ENCODE assay signal across 19 cellular contexts in genomic region chr1:202564958-202565497, GRCh38.
DNase-seq lines count a peak whose midpoint lies in the region; FAIRE-seq and TF ChIP-seq lines count a peak whose summit lies in the region.
"Had no signal": no experiment of that assay in that cellular context is flagged by ENCODE, and none has a peak within 500 bp of the region (broad histone marks: within the 10 kb centered on the region; RNA-seq: fewer than 3 reads in every experiment).

No MANE protein-coding gene starts in this region.

- no peak overlapping the region for H3K4me3 Mint-ChIP-seq in CD14-positive monocyte
- H3K4me3 Mint-ChIP-seq: activated CD8-positive, alpha-beta memory T cell treated with anti-CD3 and anti-CD28 coated beads, Interleukin-2, amount 10 ng/mL, durations not matched to agents 7 days and 5 days; naive thymus-derived CD8-positive, alpha-beta T cell; stimulated activated naive CD8-positive, alpha-beta T cell treated with anti-CD3 and anti-CD28 coated beads, Interleukin-15, Interleukin-2, amounts not matched to agents 100 ng/mL and 50 ng/mL, for 24 hours; T-helper 2 cell treated with Interferon-gamma antibody and Interleukin-4, amounts not matched to agents 5 μg/mL and 100 μg/mL, for 36 hours had no signal

- no peak overlapping the region for H3K27ac Mint-ChIP-seq in CD14-positive monocyte
- H3K27ac Mint-ChIP-seq: activated CD8-positive, alpha-beta memory T cell treated with anti-CD3 and anti-CD28 coated beads, Interleukin-2, amount 10 ng/mL, durations not matched to agents 7 days and 5 days; T-helper 2 cell treated with Interferon-gamma antibody and Interleukin-4, amounts not matched to agents 5 μg/mL and 100 μg/mL, for 36 hours had no signal

- H3K4me3 ChIP-seq in muscle layer of duodenum (ENCODE audit: low read depth in 1 of 2, low read length in 2 of 2) (no peak overlapping the region), subcutaneous abdominal adipose tissue (ENCODE audit: low read depth in 1 of 5, low read length in 5 of 5) (no peak overlapping the region)
- H3K4me3 ChIP-seq: SJSA1 had no signal

- TF ChIP-seq CTCF in VCaP (conservative IDR thresholded peaks at IDR 0.05) = no peak
- TF ChIP-seq CTCF in D721Med (IDR thresholded peaks at IDR 0.05; ENCODE audit: insufficient read depth, missing control alignments) = no peak
- no peak for TF ChIP-seq CTCF in CD14-positive monocyte (IDR thresholded peaks at IDR 0.05)

- DNase-seq in GM18507 (ENCODE audit: extremely low spot score, insufficient read length, low read depth) = no peak
- DNase-seq in anterior cingulate cortex (lab: John Stamatoyannopoulos, UW) = no peak
- no peak for DNase-seq in activated T-cell treated with anti-CD3 and anti-CD28 coated beads, Interleukin-2, amount 50 U/mL, for 48 hours
- DNase-seq in D721Med (ENCODE audit: insufficient read length, low spot score) = no peak
- no peak for DNase-seq in CD14-positive monocyte (ENCODE audit: low spot score)
- DNase-seq: activated CD8-positive, alpha-beta memory T cell treated with anti-CD3 and anti-CD28 coated beads, Interleukin-2, amount 10 ng/mL, durations not matched to agents 7 days and 5 days; Caco-2; central memory CD4-positive, alpha-beta T cell; mammary epithelial cell; naive thymus-derived CD8-positive, alpha-beta T cell; NCI-H1105; NCI-H2081 treated with DMSO at 0.1 percent for 48 hours; NCI-H526 treated with DMSO at 0.1 percent for 48 hours had no signal

- no peaks in the 10 kb centered on the region for H3K27me3 ChIP-seq in muscle layer of duodenum (ENCODE audit: low read depth, low read length)
- no peaks in the 10 kb centered on the region for H3K27me3 ChIP-seq in subcutaneous abdominal adipose tissue (ENCODE audit: control insufficient read depth in 5 of 5, insufficient read depth in 4 of 5, low read length in 5 of 5)
- H3K27me3 ChIP-seq: SJSA1 had no signal

- H3K27me3 Mint-ChIP-seq in CD14-positive monocyte (ENCODE audit: low read depth in 3 of 3) = peaks cover 4 to 21% (median 12%) of the 10 kb centered on the region in 3 donors
- H3K27me3 Mint-ChIP-seq: activated CD8-positive, alpha-beta memory T cell treated with anti-CD3 and anti-CD28 coated beads, Interleukin-2, amount 10 ng/mL, durations not matched to agents 7 days and 5 days; naive thymus-derived CD8-positive, alpha-beta T cell; stimulated activated naive CD8-positive, alpha-beta T cell treated with anti-CD3 and anti-CD28 coated beads, Interleukin-15, Interleukin-2, amounts not matched to agents 100 ng/mL and 50 ng/mL, for 24 hours had no signal

- H3K4me1 ChIP-seq in muscle layer of duodenum (ENCODE audit: control insufficient read depth in 1 of 2, insufficient read depth in 2 of 2, low read length in 2 of 2) (peaks cover 14 to 67% of the 10 kb centered on the region in 2 donors), subcutaneous abdominal adipose tissue (ENCODE audit: control insufficient read depth in 5 of 5, insufficient read depth in 5 of 5, low read length in 5 of 5) (peaks cover 0 to 63% (median 45%) of the 10 kb centered on the region in 5 donors)

- FAIRE-seq in GM18507 (lab: Jason Lieb, UNC) (peak; percentile 55), D721Med (lab: Jason Lieb, UNC) (no peak)

- peak overlapping the region; percentile 97 for H3K27ac ChIP-seq in VCaP
- peak overlapping the region; percentile 65 for H3K27ac ChIP-seq in muscle layer of duodenum (ENCODE audit: low read length)
- H3K27ac ChIP-seq in subcutaneous abdominal adipose tissue (ENCODE audit: low read depth, low read length) = peak overlapping the region; percentile 74

- no peaks in the 10 kb centered on the region for H3K9me3 Mint-ChIP-seq in CD14-positive monocyte
- H3K9me3 Mint-ChIP-seq: naive thymus-derived CD8-positive, alpha-beta T cell; stimulated activated naive CD8-positive, alpha-beta T cell treated with anti-CD3 and anti-CD28 coated beads, Interleukin-15, Interleukin-2, amounts not matched to agents 100 ng/mL and 50 ng/mL, for 24 hours; T-helper 2 cell treated with Interferon-gamma antibody and Interleukin-4, amounts not matched to agents 5 μg/mL and 100 μg/mL, for 36 hours had no signal

- intact Hi-C loops in CD14-positive monocyte (cut with micrococcal nuclease) = loop anchor here in 1 of 2 donors (10.0 kb wide), 1 partner anchor 50 kb away; no protein-coding TSS in a partner anchor

- no peak overlapping the region for H3K9ac ChIP-seq in subcutaneous abdominal adipose tissue (ENCODE audit: low read length in 5 of 5)

- no peaks in the 10 kb centered on the region for H3K9me3 ChIP-seq in muscle layer of duodenum (ENCODE audit: control insufficient read depth in 1 of 2, low read length in 2 of 2)
- no peaks in the 10 kb centered on the region for H3K9me3 ChIP-seq in subcutaneous abdominal adipose tissue (ENCODE audit: control insufficient read depth in 5 of 5, low read length in 5 of 5)
- H3K9me3 ChIP-seq: Caco-2, SJSA1 had no signal

- peaks cover 40 to 45% of the 10 kb centered on the region in 2 donors for H3K36me3 ChIP-seq in muscle layer of duodenum (ENCODE audit: control insufficient read depth in 1 of 2, insufficient read depth in 2 of 2, low read length in 2 of 2)
- H3K36me3 ChIP-seq in subcutaneous abdominal adipose tissue (ENCODE audit: control insufficient read depth in 5 of 5, insufficient read depth in 5 of 5, low read length in 5 of 5) = peaks cover 0 to 32% (median 12%) of the 10 kb centered on the region in 5 donors

- peaks cover 74% of the 10 kb centered on the region in 2 donors for H3K36me3 Mint-ChIP-seq in CD14-positive monocyte

- peaks cover 3% of the 10 kb centered on the region for H3K4me1 Mint-ChIP-seq in CD14-positive monocyte
